Comparison of ENCODE assay signal across 8 cellular contexts in the genomic region with DNA sequence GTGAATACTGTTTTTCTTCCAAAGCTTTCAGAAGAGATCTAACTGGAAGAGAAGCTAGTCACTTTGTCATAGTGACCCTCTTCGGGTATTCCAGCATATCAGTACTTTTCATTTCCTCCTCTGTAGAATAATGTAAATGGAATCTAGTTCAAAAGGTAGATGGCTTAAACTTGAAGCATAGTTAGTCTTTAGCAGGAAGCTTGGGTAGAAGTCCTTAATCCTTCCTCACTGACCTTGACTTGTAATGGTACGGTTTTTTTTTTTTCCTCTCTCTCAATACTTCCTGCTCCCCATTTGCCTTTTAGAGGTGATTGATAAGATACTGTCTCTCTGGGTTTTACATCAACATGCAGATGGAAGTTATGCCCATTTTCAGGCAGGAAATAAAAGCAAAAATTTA. TPM values are rescaled to one million over a fixed set of nuclear protein-coding genes. Genes with fewer than 3 reads are reported as not detected.
A peak's percentile ranks its signal among the peaks of the same experiment; 100 is the strongest.
DNase-seq lines count a peak whose midpoint lies in the region; ATAC-seq and TF ChIP-seq lines count a peak whose summit lies in the region.

No MANE protein-coding gene starts in this region.

- H3K4me1 Mint-ChIP-seq in CD4-positive, CD25-positive, alpha-beta regulatory T cell = peaks cover 38 to 60% (median 48%) of the 10 kb centered on the region in 4 donors
- peaks cover 42% of the 10 kb centered on the region for H3K4me1 Mint-ChIP-seq in chondrocyte (ENCODE audit: low read depth)
- peaks cover 40 to 49% of the 10 kb centered on the region in 2 donors for H3K4me1 Mint-ChIP-seq in natural killer cell treated with Interleukin-12 subunit alpha and Interleukin-12 subunit beta and Interleukin-15 and Interleukin-18, amount 100 ng/mL, for 72 hours (ENCODE audit: low read depth in 2 of 2)

- peak overlapping the region; percentile 86 for H3K4me2 ChIP-seq in Karpas-422 (ENCODE audit: low read depth, low read length, poor library complexity, severe bottlenecking)

- H3K27ac Mint-ChIP-seq in CD4-positive, CD25-positive, alpha-beta regulatory T cell = peak overlapping the region; percentile 58 to 93 (median 72)
- H3K27ac Mint-ChIP-seq in chondrocyte (ENCODE audit: unreplicated experiment) = peak overlapping the region; percentile 96
- H3K27ac Mint-ChIP-seq in natural killer cell treated with Interleukin-12 subunit alpha and Interleukin-12 subunit beta and Interleukin-15 and Interleukin-18, amount 100 ng/mL, for 72 hours = peak overlapping the region; percentile 52 to 94

- ATAC-seq in CD4-positive, CD25-positive, alpha-beta regulatory T cell (ENCODE audit: low read depth in 2 of 2) = no peak
- ATAC-seq in natural killer cell treated with Interleukin-12 subunit alpha and Interleukin-12 subunit beta and Interleukin-15 and Interleukin-18, amount 100 ng/mL, for 72 hours = no peak
- ATAC-seq in HG02623 (IDR thresholded peaks at IDR 0.05; ENCODE audit: unreplicated experiment) (no peak), HG03378 (IDR thresholded peaks at IDR 0.05; ENCODE audit: unreplicated experiment) (no peak)

- H3K27me3 Mint-ChIP-seq in CD4-positive, CD25-positive, alpha-beta regulatory T cell = peaks cover 9% of the 10 kb centered on the region
- no peaks in the 10 kb centered on the region for H3K27me3 Mint-ChIP-seq in chondrocyte (ENCODE audit: low read depth)
- no peaks in the 10 kb centered on the region for H3K27me3 Mint-ChIP-seq in natural killer cell treated with Interleukin-12 subunit alpha and Interleukin-12 subunit beta and Interleukin-15 and Interleukin-18, amount 100 ng/mL, for 72 hours

- peak overlapping the region; percentile 6 for H3K27ac ChIP-seq in CD4-positive, CD25-positive, alpha-beta regulatory T cell (ENCODE audit: insufficient read depth, low read length, poor library complexity, severe bottlenecking)
- H3K27ac ChIP-seq in Karpas-422 (ENCODE audit: low read length) = peak overlapping the region; percentile 48

- H3K4me1 ChIP-seq in CD4-positive, CD25-positive, alpha-beta regulatory T cell (ENCODE audit: control insufficient read depth, insufficient read depth, low read length, poor library complexity, severe bottlenecking) = peaks cover 23% of the 10 kb centered on the region
- H3K4me1 ChIP-seq in Karpas-422 (ENCODE audit: low read length) = peaks cover 62% of the 10 kb centered on the region

- H3K9ac ChIP-seq in Karpas-422 (ENCODE audit: low read length) = peak overlapping the region; percentile 88

- H4K20me1 ChIP-seq in Karpas-422 (ENCODE audit: insufficient read depth, low read depth, low read length) = peaks cover 41% of the 10 kb centered on the region

- no peak for DNase-seq in CD4-positive, CD25-positive, alpha-beta regulatory T cell
- peak; percentile 52 for DNase-seq in Karpas-422
- DNase-seq in chondrocyte (ENCODE audit: low spot score) = no peak
- DNase-seq in natural killer cell treated with Interleukin-12 subunit alpha and Interleukin-12 subunit beta and Interleukin-15 and Interleukin-18, amount 100 ng/mL, for 72 hours (ENCODE audit: low spot score) = no peak
- DNase-seq in NAMALWA (ENCODE audit: low spot score) = no peak
- DNase-seq in GM10266 (ENCODE audit: extremely low spot score) = no peak

- H3K4me3 ChIP-seq in CD4-positive, CD25-positive, alpha-beta regulatory T cell (ENCODE audit: low read depth, low read length) = peak overlapping the region; percentile 89
- H3K4me3 ChIP-seq in Karpas-422 (ENCODE audit: low read length) = peak overlapping the region; percentile 93

- no peaks in the 10 kb centered on the region for H3K36me3 ChIP-seq in CD4-positive, CD25-positive, alpha-beta regulatory T cell (ENCODE audit: control insufficient read depth, insufficient read depth, low read length)
- H3K36me3 ChIP-seq in Karpas-422 (ENCODE audit: insufficient read depth, low read length) = no peaks in the 10 kb centered on the region

- TF ChIP-seq CTCF in chondrocyte (IDR thresholded peaks at IDR 0.05) (no peak), GM10266 (IDR thresholded peaks at IDR 0.05; ENCODE audit: control insufficient read depth, insufficient read depth, low read depth, missing control alignments) (no peak)

- peaks cover 64% of the 10 kb centered on the region for H3K79me2 ChIP-seq in Karpas-422 (ENCODE audit: low read length)

- no peaks in the 10 kb centered on the region for H3K36me3 Mint-ChIP-seq in CD4-positive, CD25-positive, alpha-beta regulatory T cell
- no peaks in the 10 kb centered on the region for H3K36me3 Mint-ChIP-seq in chondrocyte (ENCODE audit: low read depth)
- no peaks in the 10 kb centered on the region for H3K36me3 Mint-ChIP-seq in natural killer cell treated with Interleukin-12 subunit alpha and Interleukin-12 subunit beta and Interleukin-15 and Interleukin-18, amount 100 ng/mL, for 72 hours

- H2AFZ ChIP-seq in Karpas-422 (ENCODE audit: low read length) = no peak overlapping the region

- peak overlapping the region; percentile 90 to 95 (median 94) for H3K4me3 Mint-ChIP-seq in CD4-positive, CD25-positive, alpha-beta regulatory T cell
- peak overlapping the region; percentile 83 for H3K4me3 Mint-ChIP-seq in chondrocyte (ENCODE audit: unreplicated experiment)
- peak overlapping the region; percentile 91 for H3K4me3 Mint-ChIP-seq in natural killer cell treated with Interleukin-12 subunit alpha and Interleukin-12 subunit beta and Interleukin-15 and Interleukin-18, amount 100 ng/mL, for 72 hours

- H3K27me3 ChIP-seq in CD4-positive, CD25-positive, alpha-beta regulatory T cell (ENCODE audit: control insufficient read depth, insufficient read depth, low read length) = no peaks in the 10 kb centered on the region
- H3K27me3 ChIP-seq in Karpas-422 (ENCODE audit: low read length) = no peaks in the 10 kb centered on the region

- no peaks in the 10 kb centered on the region for H3K9me3 ChIP-seq in CD4-positive, CD25-positive, alpha-beta regulatory T cell (ENCODE audit: control insufficient read depth in 2 of 2, low read length in 2 of 2)
- no peaks in the 10 kb centered on the region for H3K9me3 ChIP-seq in Karpas-422 (ENCODE audit: low read length)

- H3K9me3 Mint-ChIP-seq in CD4-positive, CD25-positive, alpha-beta regulatory T cell = no peaks in the 10 kb centered on the region
- H3K9me3 Mint-ChIP-seq in chondrocyte (ENCODE audit: low read depth) = no peaks in the 10 kb centered on the region
- H3K9me3 Mint-ChIP-seq in natural killer cell treated with Interleukin-12 subunit alpha and Interleukin-12 subunit beta and Interleukin-15 and Interleukin-18, amount 100 ng/mL, for 72 hours = no peaks in the 10 kb centered on the region

- no peaks in the 10 kb centered on the region for H3K9me2 ChIP-seq in Karpas-422 (replicated peaks; ENCODE audit: insufficient read depth, low read length)

RNA-seq across cellular contexts. Expression of a gene that starts 1.7 kb away (rescaled TPM):
- 32.4 TPM for total RNA-seq in CD4-positive, CD25-positive, alpha-beta regulatory T cell
- 10 to 100 TPM; 28.8 to 41.6 (median 33.4) TPM for polyA plus RNA-seq in CD4-positive, CD25-positive, alpha-beta regulatory T cell
- total RNA-seq in Karpas-422 (2014; rRNA removed; shearing (Covaris generic); ENCODE audit: low replicate concordance) = 59.0 and 62.3 TPM in 2 replicates
- total RNA-seq in chondrocyte = 16.2 to 18.9 TPM (median 18.2 TPM) in 3 replicates
- total RNA-seq in natural killer cell treated with Interleukin-12 subunit alpha and Interleukin-12 subunit beta and Interleukin-15 and Interleukin-18, amount 100 ng/mL, for 72 hours = 10 to 100 TPM; 18.7 to 26.1 TPM
